8 cellular contexts compared by ENCODE assay signal in the genomic region with DNA sequence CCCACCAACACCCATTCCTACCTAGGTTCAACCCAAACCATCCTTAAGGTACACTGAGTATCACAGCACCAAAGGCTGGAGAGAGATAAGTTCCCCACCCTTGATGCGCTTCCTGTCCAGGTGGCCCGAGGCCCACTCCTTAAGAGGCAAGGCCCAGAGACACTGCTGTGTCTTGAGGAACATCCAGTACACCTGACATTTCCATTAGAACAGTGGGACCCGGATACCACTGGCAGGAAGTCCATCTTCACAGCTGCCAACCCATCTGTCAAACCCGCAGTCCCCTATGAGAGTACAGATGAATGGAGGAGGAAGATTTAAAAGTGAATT. TPM values are rescaled to one million over a fixed set of nuclear protein-coding genes. Genes with fewer than 3 reads are reported as not detected.
A peak's percentile ranks its signal among the peaks of the same experiment; 100 is the strongest.
DNase-seq lines count a peak whose midpoint lies in the region; ATAC-seq and TF ChIP-seq lines count a peak whose summit lies in the region.

No MANE protein-coding gene starts in this region.

- H3K4me1 Mint-ChIP-seq in activated naive CD4-positive, alpha-beta T cell treated with anti-CD3 and anti-CD28 coated beads, Interleukin-2, amount 10 ng/mL, durations not matched to agents 7 days and 5 days: peaks cover 14% of the 10 kb centered on the region
- H3K4me1 Mint-ChIP-seq in activated naive CD8-positive, alpha-beta T cell treated with anti-CD3 and anti-CD28 coated beads for 36 hours: peaks cover 16% of the 10 kb centered on the region

- intact Hi-C loops in tibial artery (cut with DNase I; ENCODE audit: low total_unique reads): no loop called here

- peak overlapping the region in 1 of 2 donors; percentile 89 for H3K9ac ChIP-seq in liver (ENCODE audit: low read depth in 1 of 2, low read length in 2 of 2)

- H3K4me3 ChIP-seq in liver (ENCODE audit: low read depth in 1 of 3, low read length in 3 of 3): peak overlapping the region in 2 of 3 donors; percentile 71
- peak overlapping the region; percentile 63 to 86 for H3K4me3 ChIP-seq in tibial artery

- TF ChIP-seq CTCF in liver (IDR thresholded peaks at IDR 0.05; ENCODE audit: low read depth, low read length, missing input control) (no peak), tibial artery (IDR thresholded peaks at IDR 0.05) (no peak)

- H3K27ac ChIP-seq in liver (ENCODE audit: low read depth in 1 of 2, low read length in 2 of 2) (peak overlapping the region; percentile 94 to 96), tibial artery (peak overlapping the region; percentile 80 to 87)

- 44% methylated on average over 4 of the region's 4 CpGs for WGBS in liver

- peaks cover 27% of the 10 kb centered on the region for H3K27me3 Mint-ChIP-seq in activated naive CD4-positive, alpha-beta T cell treated with anti-CD3 and anti-CD28 coated beads, Interleukin-2, amount 10 ng/mL, durations not matched to agents 7 days and 5 days
- H3K27me3 Mint-ChIP-seq in activated naive CD8-positive, alpha-beta T cell treated with anti-CD3 and anti-CD28 coated beads for 36 hours: peaks cover 3% of the 10 kb centered on the region

- H3K27me3 ChIP-seq in liver (ENCODE audit: control insufficient read depth in 4 of 4, insufficient read depth in 4 of 4, low read length in 3 of 4) (no peaks in the 10 kb centered on the region), tibial artery (no peaks in the 10 kb centered on the region)

- H3K36me3 Mint-ChIP-seq in activated naive CD4-positive, alpha-beta T cell treated with anti-CD3 and anti-CD28 coated beads, Interleukin-2, amount 10 ng/mL, durations not matched to agents 7 days and 5 days: no peaks in the 10 kb centered on the region
- H3K36me3 Mint-ChIP-seq in activated naive CD4-positive, alpha-beta T cell treated with anti-CD3 and anti-CD28 coated beads, Interleukin-2, amount 50 U/mL, for 72 hours: peaks cover 0 to 6% of the 10 kb centered on the region in 2 donors
- H3K36me3 Mint-ChIP-seq in activated naive CD8-positive, alpha-beta T cell treated with anti-CD3 and anti-CD28 coated beads for 36 hours: peaks cover 2% of the 10 kb centered on the region

- TF ChIP-seq RAD21 in liver (IDR thresholded peaks at IDR 0.05): no peak

- no peak for DNase-seq in activated naive CD4-positive, alpha-beta T cell treated with anti-CD3 and anti-CD28 coated beads, Interleukin-2, amount 10 ng/mL, durations not matched to agents 7 days and 5 days
- DNase-seq in activated naive CD4-positive, alpha-beta T cell treated with anti-CD3 and anti-CD28 coated beads, Interleukin-2, amount 50 U/mL, for 72 hours (ENCODE audit: low spot score in 2 of 2): no peak
- DNase-seq in activated naive CD8-positive, alpha-beta T cell treated with anti-CD3 and anti-CD28 coated beads for 36 hours: no peak
- DNase-seq in tibial artery: no peak
- no peak for DNase-seq in NK-92 (lab: John Stamatoyannopoulos, UW; ENCODE audit: unreplicated experiment)

- H3K27ac Mint-ChIP-seq in activated naive CD4-positive, alpha-beta T cell treated with anti-CD3 and anti-CD28 coated beads, Interleukin-2, amount 10 ng/mL, durations not matched to agents 7 days and 5 days: peak overlapping the region; percentile 49
- peak overlapping the region in 1 of 2 donors; percentile 80 for H3K27ac Mint-ChIP-seq in activated naive CD4-positive, alpha-beta T cell treated with anti-CD3 and anti-CD28 coated beads, Interleukin-2, amount 50 U/mL, for 72 hours
- peak overlapping the region; percentile 83 for H3K27ac Mint-ChIP-seq in activated naive CD8-positive, alpha-beta T cell treated with anti-CD3 and anti-CD28 coated beads for 36 hours

- H3K4me3 Mint-ChIP-seq in activated naive CD4-positive, alpha-beta T cell treated with anti-CD3 and anti-CD28 coated beads, Interleukin-2, amount 10 ng/mL, durations not matched to agents 7 days and 5 days: peak overlapping the region; percentile 75
- peak overlapping the region; percentile 77 for H3K4me3 Mint-ChIP-seq in activated naive CD8-positive, alpha-beta T cell treated with anti-CD3 and anti-CD28 coated beads for 36 hours

- H3K9me3 Mint-ChIP-seq in activated naive CD4-positive, alpha-beta T cell treated with anti-CD3 and anti-CD28 coated beads, Interleukin-2, amount 10 ng/mL, durations not matched to agents 7 days and 5 days: no peaks in the 10 kb centered on the region
- H3K9me3 Mint-ChIP-seq in activated naive CD4-positive, alpha-beta T cell treated with anti-CD3 and anti-CD28 coated beads, Interleukin-2, amount 50 U/mL, for 72 hours: no peaks in the 10 kb centered on the region
- no peaks in the 10 kb centered on the region for H3K9me3 Mint-ChIP-seq in activated naive CD8-positive, alpha-beta T cell treated with anti-CD3 and anti-CD28 coated beads for 36 hours

- peaks cover 0 to 9% (median 5%) of the 10 kb centered on the region in 4 donors for H3K4me1 ChIP-seq in liver (ENCODE audit: control insufficient read depth in 4 of 4, insufficient read depth in 4 of 4, low read length in 3 of 4)
- H3K4me1 ChIP-seq in tibial artery: peaks cover 0 to 24% (median 9%) of the 10 kb centered on the region in 4 donors

- H3K9me3 ChIP-seq in liver (ENCODE audit: control insufficient read depth in 4 of 4, low read length in 3 of 4) (no peaks in the 10 kb centered on the region), tibial artery (no peaks in the 10 kb centered on the region)

- CTCF ChIA-PET in activated naive CD4-positive, alpha-beta T cell treated with anti-CD3 and anti-CD28 coated beads, Interleukin-2, amount 10 ng/mL, durations not matched to agents 7 days and 5 days (lab: Charles Lee): no interaction called here

- H3K36me3 ChIP-seq in liver (ENCODE audit: control insufficient read depth in 4 of 4, insufficient read depth in 3 of 4, low read depth in 1 of 4, low read length in 3 of 4) (no peaks in the 10 kb centered on the region), tibial artery (no peaks in the 10 kb centered on the region)

- no peak for ATAC-seq in activated naive CD4-positive, alpha-beta T cell treated with anti-CD3 and anti-CD28 coated beads, Interleukin-2, amount 50 U/mL, for 72 hours
- ATAC-seq in HG03135 (IDR thresholded peaks at IDR 0.05; ENCODE audit: unreplicated experiment) (no peak), GM18498 (IDR thresholded peaks at IDR 0.05; ENCODE audit: unreplicated experiment) (no peak)

TF ChIP-seq in liver, 16 proteins besides CTCF, POLR2A, EP300 and RAD21 (continues in another document):
- TF ChIP-seq NR2F2 (IDR thresholded peaks at IDR 0.05) (peak; percentile 72), ATF3 (IDR thresholded peaks at IDR 0.05) (no peak), TAF1 (conservative IDR thresholded peaks at IDR 0.05) (no peak), FOXA1 (IDR thresholded peaks at IDR 0.05) (no peak), HNF4A (conservative IDR thresholded peaks at IDR 0.05) (no peak), RXRA (IDR thresholded peaks at IDR 0.05) (peak in 1 of 2 donors; percentile 6), REST (IDR thresholded peaks at IDR 0.05) (no peak)
- TF ChIP-seq, protein P1, sequence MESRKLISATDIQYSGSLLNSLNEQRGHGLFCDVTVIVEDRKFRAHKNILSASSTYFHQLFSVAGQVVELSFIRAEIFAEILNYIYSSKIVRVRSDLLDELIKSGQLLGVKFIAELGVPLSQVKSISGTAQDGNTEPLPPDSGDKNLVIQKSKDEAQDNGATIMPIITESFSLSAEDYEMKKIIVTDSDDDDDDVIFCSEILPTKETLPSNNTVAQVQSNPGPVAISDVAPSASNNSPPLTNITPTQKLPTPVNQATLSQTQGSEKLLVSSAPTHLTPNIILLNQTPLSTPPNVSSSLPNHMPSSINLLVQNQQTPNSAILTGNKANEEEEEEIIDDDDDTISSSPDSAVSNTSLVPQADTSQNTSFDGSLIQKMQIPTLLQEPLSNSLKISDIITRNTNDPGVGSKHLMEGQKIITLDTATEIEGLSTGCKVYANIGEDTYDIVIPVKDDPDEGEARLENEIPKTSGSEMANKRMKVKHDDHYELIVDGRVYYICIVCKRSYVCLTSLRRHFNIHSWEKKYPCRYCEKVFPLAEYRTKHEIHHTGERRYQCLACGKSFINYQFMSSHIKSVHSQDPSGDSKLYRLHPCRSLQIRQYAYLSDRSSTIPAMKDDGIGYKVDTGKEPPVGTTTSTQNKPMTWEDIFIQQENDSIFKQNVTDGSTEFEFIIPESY (IDR thresholded peaks at IDR 0.05): no peak

RNA-seq across cellular contexts. Expression of gene INPP1, which starts 0.3 kb away (rescaled TPM):
- 10 to 100 TPM in 1 of 2 donors, 1 to 10 TPM in 1; 9.2 to 24.1 TPM for total RNA-seq in activated naive CD4-positive, alpha-beta T cell treated with anti-CD3 and anti-CD28 coated beads, Interleukin-2, amount 50 U/mL, for 72 hours
- 1 to 10 TPM; 7.6 to 8.3 TPM for total RNA-seq in activated naive CD8-positive, alpha-beta T cell treated with anti-CD3 and anti-CD28 coated beads for 36 hours
- 10 to 100 TPM in 1 of 2 donors, 1 to 10 TPM in 1; 9.1 to 11.9 TPM for total RNA-seq in liver
- polyA plus RNA-seq in liver: 10 to 100 TPM; 12.9 to 13.2 TPM

RNA-seq across cellular contexts. Expression of gene HIBCH, which starts 23.5 kb away (rescaled TPM):
- total RNA-seq in activated naive CD4-positive, alpha-beta T cell treated with anti-CD3 and anti-CD28 coated beads, Interleukin-2, amount 50 U/mL, for 72 hours: 10 to 100 TPM; 30.2 to 32.0 TPM
- total RNA-seq in activated naive CD8-positive, alpha-beta T cell treated with anti-CD3 and anti-CD28 coated beads for 36 hours: 10 to 100 TPM; 21.0 to 24.7 TPM
- 10 to 100 TPM; 20.2 to 36.3 TPM for total RNA-seq in liver
- polyA plus RNA-seq in liver: 10 to 100 TPM; 29.3 to 65.2 TPM
